Comparison of ENCODE assay signal across 1 cellular context in genomic region chr1:235504494-235505222, GRCh38.
TF ChIP-seq lines count a peak whose summit lies in the region.

No MANE protein-coding gene starts in this region.

TF ChIP-seq in IMR-90, 13 proteins besides CTCF, POLR2A, EP300 and RAD21 (continued from another document):
- TF ChIP-seq FOS (IDR thresholded peaks at IDR 0.05; ENCODE audit: low read depth, low read length) = peak; percentile 94
- no peak for TF ChIP-seq ELK1 (IDR thresholded peaks at IDR 0.05; ENCODE audit: borderline replicate concordance, low read depth, low read length)
- TF ChIP-seq RCOR1 (IDR thresholded peaks at IDR 0.05; ENCODE audit: insufficient replicate concordance, low read length) = peak; percentile 44
- TF ChIP-seq RFX5 (IDR thresholded peaks at IDR 0.05; ENCODE audit: low read depth, low read length) = no peak
- no peak for TF ChIP-seq NFE2L2 (IDR thresholded peaks at IDR 0.05; ENCODE audit: low read depth, low read length)
TF ChIP-seq in IMR-90: peak in this region for 9.
